ENCODE assay signal across 8 cellular contexts in the genomic region with DNA sequence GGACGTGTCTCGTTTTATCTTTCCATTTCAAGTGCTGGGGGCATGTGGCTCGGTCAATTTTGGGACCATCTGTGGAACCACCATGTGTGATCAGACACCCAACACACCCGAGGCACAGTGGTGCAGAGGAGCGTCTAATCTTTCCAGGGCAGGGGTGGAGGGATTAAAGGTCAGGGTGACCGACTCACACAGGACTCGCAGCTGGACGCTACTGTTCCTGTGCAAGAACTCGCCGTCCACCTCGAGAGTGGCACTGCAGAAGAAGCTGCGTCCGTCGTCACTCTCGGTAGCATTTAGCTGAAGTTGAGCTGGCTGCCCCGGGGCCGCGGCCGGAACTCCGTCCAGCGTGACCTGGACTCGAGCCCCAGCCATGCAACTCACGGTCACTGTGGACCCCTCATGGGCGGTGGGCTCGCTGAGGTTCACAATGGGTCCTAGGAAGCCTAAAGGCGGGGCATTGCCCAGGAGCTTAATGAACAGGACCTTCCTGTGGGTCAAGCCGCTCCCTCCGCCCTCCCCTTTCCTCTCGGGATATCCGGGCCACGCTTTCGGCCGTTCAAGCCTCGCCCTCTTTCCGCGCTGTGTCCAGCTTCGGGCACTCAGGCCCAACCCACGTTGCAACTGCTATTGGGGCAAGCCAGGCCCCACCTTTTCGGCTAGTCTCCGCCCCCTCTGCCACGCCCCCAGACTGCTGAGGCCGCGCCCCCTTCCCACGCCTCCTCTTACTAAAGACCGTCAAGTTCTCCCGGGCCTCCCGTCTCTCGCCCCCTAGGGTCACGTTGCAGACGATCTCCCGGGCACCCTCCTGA. TPM values are rescaled to one million over a fixed set of nuclear protein-coding genes. Genes with fewer than 3 reads are reported as not detected.
DNase-seq lines count a peak whose midpoint lies in the region; ATAC-seq, FAIRE-seq and TF ChIP-seq lines count a peak whose summit lies in the region.

No MANE protein-coding gene starts in this region.

- peak overlapping the region; percentile 96 for H3K4me3 Mint-ChIP-seq in astrocyte (ENCODE audit: unreplicated experiment)

- H3K36me3 Mint-ChIP-seq in astrocyte (ENCODE audit: low read depth, unreplicated experiment): peaks cover 6% of the 10 kb centered on the region

- FAIRE-seq in RCC 7860 (lab: Jason Lieb, UNC): peak; percentile 82
- no peak for FAIRE-seq in astrocyte (lab: Jason Lieb, UNC)

- no peak overlapping the region for H2BK12ac ChIP-seq in trophoblast cell (ENCODE audit: low read length)

- H3K18ac ChIP-seq in trophoblast cell (ENCODE audit: low read length): peak overlapping the region; percentile 34

- peaks cover 38 to 72% (median 52%) of the 10 kb centered on the region in 10 experiments for H3K4me1 ChIP-seq in BLaER1 treated with 17β-estradiol and CSF1 and Interleukin-3, amounts not matched to agents 10 nM and 100 nM
- H3K4me1 ChIP-seq in astrocyte (ENCODE audit: insufficient read depth, low read length): peaks cover 14% of the 10 kb centered on the region
- H3K4me1 ChIP-seq in left ventricle myocardium inferior: peaks cover 39% of the 10 kb centered on the region
- peaks cover 18 to 20% of the 10 kb centered on the region in 2 experiments for H3K4me1 ChIP-seq in trophoblast cell (ENCODE audit: control insufficient read depth in 1 of 2, insufficient read depth in 2 of 2, low read length in 2 of 2)

- peak overlapping the region in 6 of 11 experiments; percentile 60 to 99 (median 96); a peak in 4 of 22 replicates for H3K9ac ChIP-seq in BLaER1 treated with 17β-estradiol and CSF1 and Interleukin-3, amounts not matched to agents 10 nM and 100 nM
- H3K9ac ChIP-seq in astrocyte (ENCODE audit: low read length): peak overlapping the region; percentile 96
- peak overlapping the region; percentile 44 for H3K9ac ChIP-seq in trophoblast cell (ENCODE audit: low read length)

- peak overlapping the region; percentile 59 for H3K14ac ChIP-seq in trophoblast cell (ENCODE audit: low read length)

- peak overlapping the region; percentile 25 for H2BK120ac ChIP-seq in trophoblast cell (ENCODE audit: insufficient read depth, low read length, poor library complexity)

- peak overlapping the region in 3 of 11 experiments; percentile 70 to 99 (median 96); a peak in 4 of 22 replicates for H3K27ac ChIP-seq in BLaER1 treated with 17β-estradiol and CSF1 and Interleukin-3, amounts not matched to agents 10 nM and 100 nM
- peak overlapping the region; percentile 21 for H3K27ac ChIP-seq in astrocyte (ENCODE audit: low read depth, low read length)
- H3K27ac ChIP-seq in left ventricle myocardium inferior (replicated peaks): peak overlapping the region; percentile 90
- peak overlapping the region; percentile 16 for H3K27ac ChIP-seq in trophoblast cell (ENCODE audit: low read depth, low read length)

- H3K4me3 ChIP-seq in BLaER1 treated with 17β-estradiol and CSF1 and Interleukin-3, amounts not matched to agents 10 nM and 100 nM: peak overlapping the region in 6 of 10 experiments; percentile 81 to 94 (median 86); a peak in 8 of 20 replicates
- H3K4me3 ChIP-seq in astrocyte (ENCODE audit: insufficient read depth, low read depth, low read length) (peak overlapping the region; percentile 85), left ventricle myocardium inferior (peak overlapping the region; percentile 82), trophoblast cell (ENCODE audit: low read depth, low read length) (peak overlapping the region; percentile 70)

- peaks cover 13 to 36% (median 33%) of the 10 kb centered on the region in 11 experiments; a peak in 21 of 22 replicates for H4K20me1 ChIP-seq in BLaER1 treated with 17β-estradiol and CSF1 and Interleukin-3, amounts not matched to agents 10 nM and 100 nM
- H4K20me1 ChIP-seq in astrocyte (ENCODE audit: insufficient read depth, low read length): peaks cover 26% of the 10 kb centered on the region

- no CpG with 5 or more reads among the region's 51 CpGs for WGBS in trophoblast cell (ENCODE audit: extremely low coverage, insufficient coverage, insufficient read length)

- peaks cover 6% of the 10 kb centered on the region for H3K79me1 ChIP-seq in trophoblast cell (ENCODE audit: low read length)

- peak overlapping the region; percentile 46 for H4K12ac ChIP-seq in trophoblast cell (ENCODE audit: low read depth, low read length)

- H3K27ac Mint-ChIP-seq in astrocyte (ENCODE audit: unreplicated experiment): peak overlapping the region; percentile 41

- peak overlapping the region; percentile 11 for H3K4ac ChIP-seq in trophoblast cell (ENCODE audit: low read depth, low read length)

- no peak overlapping the region for H2BK5ac ChIP-seq in trophoblast cell (ENCODE audit: low read depth, low read length, poor library complexity)

- peak in 57 of 76 experiments; percentile 11 to 87 (median 61) for DNase-seq in HUDEP-2 (lab: John Stamatoyannopoulos, UW; ENCODE audit: unreplicated experiment in 76 of 76)
- peak; percentile 84 for DNase-seq in RCC 7860 (ENCODE audit: low spot score)
- peak; percentile 87 for DNase-seq in astrocyte (ENCODE audit: low read depth)
- DNase-seq in left ventricle myocardium inferior: peak; percentile 94
- peak; percentile 98 to 99 for DNase-seq in trophoblast cell

- no peak overlapping the region for H2AK5ac ChIP-seq in trophoblast cell (ENCODE audit: low read length)

- H3K9me3 Mint-ChIP-seq in astrocyte (ENCODE audit: unreplicated experiment): no peaks in the 10 kb centered on the region

- H3K9me3 ChIP-seq in BLaER1 treated with 17β-estradiol and CSF1 and Interleukin-3, amounts not matched to agents 10 nM and 100 nM (replicated peaks in 1 of 11): no peaks in the 10 kb centered on the region
- no peaks in the 10 kb centered on the region for H3K9me3 ChIP-seq in astrocyte (ENCODE audit: insufficient read depth, low read depth, low read length)
- H3K9me3 ChIP-seq in left ventricle myocardium inferior (replicated peaks): no peaks in the 10 kb centered on the region
- H3K9me3 ChIP-seq in trophoblast cell (ENCODE audit: insufficient read depth, low read depth, low read length): no peaks in the 10 kb centered on the region

- no peak for TF ChIP-seq CTCF in astrocyte (IDR thresholded peaks at IDR 0.05; ENCODE audit: insufficient read depth, low read depth, low read length)
- TF ChIP-seq CTCF in left ventricle myocardium inferior (IDR thresholded peaks at IDR 0.05; ENCODE audit: borderline replicate concordance): no peak

- no peak overlapping the region for H3K23ac ChIP-seq in trophoblast cell (ENCODE audit: low read length)

- H2AFZ ChIP-seq in astrocyte (ENCODE audit: low read depth, low read length): peak overlapping the region; percentile 91
- H2AFZ ChIP-seq in trophoblast cell (ENCODE audit: insufficient read depth, low read length, poor library complexity): peak overlapping the region; percentile 69

- no peak for ATAC-seq in GM18511 (IDR thresholded peaks at IDR 0.05; ENCODE audit: unreplicated experiment)
- no peak for ATAC-seq in HG02588 (IDR thresholded peaks at IDR 0.05; ENCODE audit: unreplicated experiment)

- peak overlapping the region; percentile 78 to 94 (median 86) for H3K4me2 ChIP-seq in BLaER1 treated with 17β-estradiol and CSF1 and Interleukin-3, amounts not matched to agents 10 nM and 100 nM
- H3K4me2 ChIP-seq in astrocyte (ENCODE audit: low read length): peak overlapping the region; percentile 99
- peak overlapping the region; percentile 94 for H3K4me2 ChIP-seq in trophoblast cell (ENCODE audit: low read length)

- peak overlapping the region; percentile 69 for H4K8ac ChIP-seq in trophoblast cell (ENCODE audit: low read depth, low read length)

- H3K4me1 Mint-ChIP-seq in astrocyte (ENCODE audit: low read depth, unreplicated experiment): peaks cover 2% of the 10 kb centered on the region

- H4K91ac ChIP-seq in trophoblast cell (ENCODE audit: low read depth, low read length): peak overlapping the region; percentile 33

- H3K27me3 ChIP-seq in BLaER1 treated with 17β-estradiol and CSF1 and Interleukin-3, amounts not matched to agents 10 nM and 100 nM: no peaks in the 10 kb centered on the region
- H3K27me3 ChIP-seq in astrocyte (ENCODE audit: insufficient read depth, low read length) (no peaks in the 10 kb centered on the region), left ventricle myocardium inferior (ENCODE audit: low read depth) (no peaks in the 10 kb centered on the region), trophoblast cell (ENCODE audit: insufficient read depth, low read length) (no peaks in the 10 kb centered on the region)

- peaks cover 32% of the 10 kb centered on the region for H3K79me2 ChIP-seq in astrocyte (ENCODE audit: insufficient read depth, low read length)
- peaks cover 11% of the 10 kb centered on the region for H3K79me2 ChIP-seq in trophoblast cell (ENCODE audit: control insufficient read depth, insufficient read depth, low read length, poor library complexity)

- intact Hi-C loops in left ventricle myocardium inferior (cut with micrococcal nuclease): loop anchor here (10.0 kb wide), 1 partner anchor 60 kb away; a partner anchor contains a TSS

- peaks cover 9% of the 10 kb centered on the region for H3K27me3 Mint-ChIP-seq in astrocyte (ENCODE audit: low read depth, unreplicated experiment)

- H3K36me3 ChIP-seq in BLaER1 treated with 17β-estradiol and CSF1 and Interleukin-3, amounts not matched to agents 10 nM and 100 nM: peaks cover 12 to 33% (median 21%) of the 10 kb centered on the region in 11 experiments
- H3K36me3 ChIP-seq in astrocyte (ENCODE audit: insufficient read depth, low read length): peaks cover 5% of the 10 kb centered on the region
- peaks cover 11% of the 10 kb centered on the region for H3K36me3 ChIP-seq in left ventricle myocardium inferior
- H3K36me3 ChIP-seq in trophoblast cell (ENCODE audit: control insufficient read depth in 1 of 2, insufficient read depth in 2 of 2, low read length in 2 of 2): peaks cover 11 to 13% of the 10 kb centered on the region in 2 experiments

RNA-seq across cellular contexts. Expression of a gene that starts 1.2 kb away (rescaled TPM):
- total RNA-seq in astrocyte: 27.5 and 29.6 TPM in 2 replicates
- total RNA-seq in left ventricle myocardium inferior: 11.1 TPM
- 32.5 and 33.1 TPM in 2 replicates for polyA plus RNA-seq in trophoblast cell (2013)

RNA-seq across cellular contexts. Expression of a gene that starts 4.9 kb away (rescaled TPM):
- total RNA-seq in astrocyte (10.9 and 12.4 TPM in 2 replicates), left ventricle myocardium inferior (31.3 TPM)
- 6.5 and 6.9 TPM in 2 replicates for polyA plus RNA-seq in trophoblast cell (2013)

RNA-seq across cellular contexts. Expression of a gene that starts 18.7 kb away (rescaled TPM):
- total RNA-seq in astrocyte (18.6 and 24.4 TPM in 2 replicates), left ventricle myocardium inferior (17.4 TPM)
- 11.9 and 12.2 TPM in 2 replicates for polyA plus RNA-seq in trophoblast cell (2013)

RNA-seq across cellular contexts. Expression of a gene that starts 24.9 kb away (rescaled TPM):
- total RNA-seq in astrocyte: 2.5 and 3.4 TPM in 2 replicates
- 0.74 TPM for total RNA-seq in left ventricle myocardium inferior
- polyA plus RNA-seq in trophoblast cell (2013): 1.8 and 1.9 TPM in 2 replicates

RNA-seq across cellular contexts. Expression of a gene that starts 44.8 kb away (rescaled TPM):
- total RNA-seq in astrocyte (0.07 and 0.31 TPM in 2 replicates), left ventricle myocardium inferior (0.49 TPM)
- 0.15 and 0.17 TPM in 2 replicates for polyA plus RNA-seq in trophoblast cell (2013)

Comparison
In these comparisons a context has a peak if more than half of its experiments do, and no peak if none do; other contexts are left out.
1. H3K9ac ChIP-seq: peak in every context shown above with its lines; median percentile 96 in BLaER1 treated with 17β-estradiol and CSF1 and Interleukin-3, amounts not matched to agents 10 nM and 100 nM; 96 in astrocyte; 44 in trophoblast cell.